24 cellular contexts compared by ENCODE assay signal in genomic region chr2:47223980-47224379, GRCh38. TPM values are rescaled to one million over a fixed set of nuclear protein-coding genes. Genes with fewer than 3 reads are reported as not detected.
DNase-seq lines count a peak whose midpoint lies in the region; ATAC-seq, FAIRE-seq and TF ChIP-seq lines count a peak whose summit lies in the region.
"Had no signal": no experiment of that assay in that cellular context is flagged by ENCODE, and none has a peak within 500 bp of the region (broad histone marks: within the 10 kb centered on the region; RNA-seq: fewer than 3 reads in every experiment).

No MANE protein-coding gene starts in this region.

- H3K36me3 Mint-ChIP-seq in astrocyte (ENCODE audit: low read depth, unreplicated experiment), result no peaks in the 10 kb centered on the region
- H3K36me3 Mint-ChIP-seq in stimulated activated naive B cell treated with anti-CD40 and anti-IgM and Interleukin-4, amounts not matched to agents 10 μg/mL and 1 μg/mL and 100 μg/mL, for 72 hours, result no peaks in the 10 kb centered on the region
- H3K36me3 Mint-ChIP-seq: activated naive CD4-positive, alpha-beta T cell treated with anti-CD3 and anti-CD28 coated beads, Interleukin-2, amount 50 U/mL, for 72 hours; CD4-positive, CD25-positive, alpha-beta regulatory T cell; naive B cell had no signal

- FAIRE-seq in astrocyte (lab: Jason Lieb, UNC), result no peak
- FAIRE-seq: GM12878, HepG2 had no signal

- H4K20me1 ChIP-seq in astrocyte (ENCODE audit: insufficient read depth, low read length), result no peaks in the 10 kb centered on the region

- H3K9ac ChIP-seq in astrocyte (ENCODE audit: low read length) (no peak overlapping the region), mesendoderm (ENCODE audit: low read length) (no peak overlapping the region)

- H3K27me3 ChIP-seq in astrocyte (ENCODE audit: insufficient read depth, low read length), result no peaks in the 10 kb centered on the region
- H3K27me3 ChIP-seq in mesendoderm (ENCODE audit: insufficient read depth, low read length, poor library complexity), result no peaks in the 10 kb centered on the region
- H3K27me3 ChIP-seq in BE2C, result no peaks in the 10 kb centered on the region
- H3K27me3 ChIP-seq: gastroesophageal sphincter, tibial artery had no signal

- H3K79me1 ChIP-seq in mesendoderm (ENCODE audit: low read length), result no peaks in the 10 kb centered on the region

- WGBS in mesendoderm (ENCODE audit: extremely low coverage, insufficient coverage, low lambda C conversion rate), result no CpG with 5 or more reads among the region's 1 CpG

- peak overlapping the region; percentile 19 for H2BK120ac ChIP-seq in mesendoderm (ENCODE audit: low read depth, low read length)

- no peak overlapping the region for H3K56ac ChIP-seq in mesendoderm (ENCODE audit: low read length)

- H3K4me2 ChIP-seq in astrocyte (ENCODE audit: low read length) (no peak overlapping the region), mesendoderm (ENCODE audit: low read length) (no peak overlapping the region)

- H2BK5ac ChIP-seq in mesendoderm (ENCODE audit: low read length), result no peak overlapping the region

- no peak overlapping the region for H3K4ac ChIP-seq in mesendoderm (ENCODE audit: low read depth, low read length)

- H3K4me1 Mint-ChIP-seq in astrocyte (ENCODE audit: low read depth, unreplicated experiment), result peaks cover 66% of the 10 kb centered on the region
- peaks cover 6 to 10% of the 10 kb centered on the region in 2 donors for H3K4me1 Mint-ChIP-seq in stimulated activated naive B cell treated with anti-CD40 and anti-IgM and Interleukin-4, amounts not matched to agents 10 μg/mL and 1 μg/mL and 100 μg/mL, for 72 hours
- H3K4me1 Mint-ChIP-seq: activated CD4-positive, alpha-beta T cell treated with anti-CD3 and anti-CD28 coated beads for 36 hours; stimulated activated naive CD8-positive, alpha-beta T cell treated with anti-CD3 and anti-CD28 coated beads, Interleukin-15, amount 100 ng/mL, for 72 hours had no signal

- DNase-seq in EH (ENCODE audit: low read depth), result peak; percentile 64
- peak; percentile 64 for DNase-seq in LHCN-M2 (ENCODE audit: low read depth)
- peak; percentile 59 for DNase-seq in astrocyte (ENCODE audit: low read depth)
- DNase-seq in mesendoderm, result no peak
- no peak for DNase-seq in BE2C
- DNase-seq in hippocampal formation (lab: John Stamatoyannopoulos, UW), result no peak
- no peak for DNase-seq in stimulated activated naive B cell treated with anti-CD40 and anti-IgM and Interleukin-4, amounts not matched to agents 10 μg/mL and 1 μg/mL and 100 μg/mL, for 72 hours
- DNase-seq: activated CD4-positive, alpha-beta T cell treated with anti-CD3 and anti-CD28 coated beads for 36 hours; CD4-positive, CD25-positive, alpha-beta regulatory T cell; effector CD8-positive, alpha-beta T cell; mammary epithelial cell; naive B cell; NCI-H2171; NCI-H526 treated with DMSO at 0.1 percent for 48 hours; stimulated activated CD4-positive, alpha-beta T cell treated with anti-CD3 and anti-CD28 coated beads, Interleukin-12 subunit alpha, Interleukin-12 subunit beta, amount 100 ng/mL, for 4 hours; stimulated activated CD4-positive, alpha-beta T cell treated with anti-CD3 and anti-CD28 coated beads, Interleukin-4, amount 100 ng/mL, for 4 hours; stimulated activated naive CD8-positive, alpha-beta T cell treated with anti-CD3 and anti-CD28 coated beads, Interleukin-15, amount 100 ng/mL, for 72 hours had no signal

- H3K36me3 ChIP-seq in astrocyte (ENCODE audit: insufficient read depth, low read length) (no peaks in the 10 kb centered on the region), mesendoderm (ENCODE audit: control insufficient read depth, insufficient read depth, low read length) (no peaks in the 10 kb centered on the region), BE2C (no peaks in the 10 kb centered on the region)
- H3K36me3 ChIP-seq: gastroesophageal sphincter, tibial artery had no signal

- no peaks in the 10 kb centered on the region for H3K27me3 Mint-ChIP-seq in astrocyte (ENCODE audit: low read depth, unreplicated experiment)
- no peaks in the 10 kb centered on the region for H3K27me3 Mint-ChIP-seq in stimulated activated naive B cell treated with anti-CD40 and anti-IgM and Interleukin-4, amounts not matched to agents 10 μg/mL and 1 μg/mL and 100 μg/mL, for 72 hours
- H3K27me3 Mint-ChIP-seq: activated CD4-positive, alpha-beta T cell treated with anti-CD3 and anti-CD28 coated beads for 36 hours; naive B cell; stimulated activated naive CD8-positive, alpha-beta T cell treated with anti-CD3 and anti-CD28 coated beads, Interleukin-15, amount 100 ng/mL, for 72 hours had no signal

- H3K27ac ChIP-seq in astrocyte (ENCODE audit: low read depth, low read length) (no peak overlapping the region), mesendoderm (ENCODE audit: low read depth, low read length) (no peak overlapping the region)
- H3K27ac ChIP-seq: gastroesophageal sphincter, HL-60, tibial artery had no signal

- H3K79me2 ChIP-seq in astrocyte (ENCODE audit: insufficient read depth, low read length) (no peaks in the 10 kb centered on the region), mesendoderm (ENCODE audit: control insufficient read depth, insufficient read depth, low read length) (no peaks in the 10 kb centered on the region)

- H2BK15ac ChIP-seq in mesendoderm (replicated peaks; ENCODE audit: low read depth), result no peak overlapping the region

- no peak overlapping the region for H3K23ac ChIP-seq in mesendoderm (ENCODE audit: low read length)

- H3K4me3 ChIP-seq in astrocyte (ENCODE audit: insufficient read depth, low read depth, low read length) (no peak overlapping the region), mesendoderm (ENCODE audit: low read length) (no peak overlapping the region), BE2C (ENCODE audit: low read depth, low read length) (no peak overlapping the region)
- H3K4me3 ChIP-seq: gastroesophageal sphincter, GM12878, tibial artery had no signal

- H3K4me1 ChIP-seq in astrocyte (ENCODE audit: insufficient read depth, low read length) (peaks cover 40% of the 10 kb centered on the region), mesendoderm (ENCODE audit: control insufficient read depth, low read depth, low read length) (peaks cover 19% of the 10 kb centered on the region), BE2C (peaks cover 40% of the 10 kb centered on the region)

- no peaks in the 10 kb centered on the region for H3K9me3 Mint-ChIP-seq in astrocyte (ENCODE audit: unreplicated experiment)
- no peaks in the 10 kb centered on the region for H3K9me3 Mint-ChIP-seq in stimulated activated naive B cell treated with anti-CD40 and anti-IgM and Interleukin-4, amounts not matched to agents 10 μg/mL and 1 μg/mL and 100 μg/mL, for 72 hours
- H3K9me3 Mint-ChIP-seq: activated naive CD4-positive, alpha-beta T cell treated with anti-CD3 and anti-CD28 coated beads, Interleukin-2, amount 50 U/mL, for 72 hours; CD4-positive, CD25-positive, alpha-beta regulatory T cell; naive B cell; stimulated activated naive CD8-positive, alpha-beta T cell treated with anti-CD3 and anti-CD28 coated beads, Interleukin-15, amount 100 ng/mL, for 72 hours had no signal

- H2AFZ ChIP-seq in astrocyte (ENCODE audit: low read depth, low read length), result no peak overlapping the region

- H3K18ac ChIP-seq in mesendoderm (ENCODE audit: low read length), result no peak overlapping the region

- no peak overlapping the region for H2AK5ac ChIP-seq in mesendoderm (ENCODE audit: low read length)

- no peak overlapping the region for H3K27ac Mint-ChIP-seq in astrocyte (ENCODE audit: unreplicated experiment)
- no peak overlapping the region for H3K27ac Mint-ChIP-seq in stimulated activated naive B cell treated with anti-CD40 and anti-IgM and Interleukin-4, amounts not matched to agents 10 μg/mL and 1 μg/mL and 100 μg/mL, for 72 hours
- H3K27ac Mint-ChIP-seq: activated CD4-positive, alpha-beta T cell treated with anti-CD3 and anti-CD28 coated beads for 36 hours; activated naive CD4-positive, alpha-beta T cell treated with anti-CD3 and anti-CD28 coated beads, Interleukin-2, amount 50 U/mL, for 72 hours; CD4-positive, CD25-positive, alpha-beta regulatory T cell; naive B cell had no signal

- no peak overlapping the region for H4K8ac ChIP-seq in mesendoderm (ENCODE audit: low read depth, low read length)

- H4K5ac ChIP-seq in mesendoderm (ENCODE audit: low read length), result no peak overlapping the region

- no peaks in the 10 kb centered on the region for H3K9me3 ChIP-seq in astrocyte (ENCODE audit: insufficient read depth, low read depth, low read length)
- H3K9me3 ChIP-seq in BE2C, result no peaks in the 10 kb centered on the region
- H3K9me3 ChIP-seq: gastroesophageal sphincter, tibial artery had no signal

- no peak for TF ChIP-seq CTCF in astrocyte (IDR thresholded peaks at IDR 0.05; ENCODE audit: insufficient read depth, low read depth, low read length)
- TF ChIP-seq CTCF in BE2C (IDR thresholded peaks at IDR 0.05; ENCODE audit: low read depth, low read length), result no peak

- ATAC-seq in HG03196 (IDR thresholded peaks at IDR 0.05; ENCODE audit: unreplicated experiment), result no peak
- ATAC-seq in stimulated activated naive B cell treated with anti-CD40 and anti-IgM and Interleukin-4, amounts not matched to agents 10 μg/mL and 1 μg/mL and 100 μg/mL, for 72 hours (replicated peaks), result no peak
- ATAC-seq: activated CD4-positive, alpha-beta T cell treated with anti-CD3 and anti-CD28 coated beads for 36 hours; activated naive CD4-positive, alpha-beta T cell treated with anti-CD3 and anti-CD28 coated beads, Interleukin-2, amount 50 U/mL, for 72 hours; gastroesophageal sphincter; GM12878; HepG2; stimulated activated naive CD8-positive, alpha-beta T cell treated with anti-CD3 and anti-CD28 coated beads, Interleukin-15, amount 100 ng/mL, for 72 hours had no signal

- no peak overlapping the region for H3K4me3 Mint-ChIP-seq in astrocyte (ENCODE audit: unreplicated experiment)
- H3K4me3 Mint-ChIP-seq in stimulated activated naive B cell treated with anti-CD40 and anti-IgM and Interleukin-4, amounts not matched to agents 10 μg/mL and 1 μg/mL and 100 μg/mL, for 72 hours, result no peak overlapping the region
- H3K4me3 Mint-ChIP-seq: activated CD4-positive, alpha-beta T cell treated with anti-CD3 and anti-CD28 coated beads for 36 hours; CD4-positive, CD25-positive, alpha-beta regulatory T cell; stimulated activated naive CD8-positive, alpha-beta T cell treated with anti-CD3 and anti-CD28 coated beads, Interleukin-15, amount 100 ng/mL, for 72 hours had no signal

RNA-seq across cellular contexts. Expression of gene CALM2, which starts 47.7 kb away (rescaled TPM):
- total RNA-seq in LHCN-M2 (2014; rRNA removed) (1,687 and 1,705 TPM in 2 replicates), astrocyte (749 and 839 TPM in 2 replicates)
- 1,482 TPM for polyA plus RNA-seq in LHCN-M2 (2012)
- polyA plus RNA-seq in mesendoderm (2013, experiment 1 of 2), result 410 TPM
- polyA plus RNA-seq in mesendoderm (2013, experiment 2 of 2), result 416 TPM
- polyA plus RNA-seq in BE2C (2012; ENCODE audit: insufficient read depth, insufficient read length, low read depth), result 2,068 TPM

Comparison
In these comparisons a context has a peak if more than half of its experiments do, and no peak if none do; other contexts are left out.
1. DNase-seq: peak in EH (single experiment), LHCN-M2 (single experiment) and astrocyte (single experiment); none in mesendoderm (single experiment), BE2C (single experiment), hippocampal formation (0 of 2) and stimulated activated naive B cell treated with anti-CD40 and anti-IgM and Interleukin-4, amounts not matched to agents 10 μg/mL and 1 μg/mL and 100 μg/mL, for 72 hours (single experiment).